ENCODE assay signal across 22 cellular contexts in the genomic region with DNA sequence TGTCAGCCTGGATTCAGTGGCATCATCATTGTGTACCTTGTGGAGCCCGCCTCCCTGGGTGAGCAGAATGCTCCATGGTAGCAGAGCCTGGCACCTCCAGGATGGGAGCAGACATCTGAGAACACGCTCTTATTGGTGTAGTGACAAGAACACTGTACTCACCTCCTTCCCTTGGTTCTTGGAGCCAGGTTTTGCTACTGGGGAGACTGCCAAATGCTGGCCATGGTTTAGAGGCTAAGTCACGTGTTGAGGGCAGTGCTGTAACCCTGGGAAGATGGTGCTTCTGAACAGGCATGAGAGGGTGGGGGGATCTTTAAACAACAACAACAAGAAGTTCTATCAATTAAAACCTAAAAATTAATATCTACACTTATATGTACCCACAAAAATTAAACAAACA. TPM values are rescaled to one million over a fixed set of nuclear protein-coding genes. Genes with fewer than 3 reads are reported as not detected.
DNase-seq lines count a peak whose midpoint lies in the region; ATAC-seq and TF ChIP-seq lines count a peak whose summit lies in the region.
"Had no signal": no experiment of that assay in that cellular context is flagged by ENCODE, and none has a peak within 500 bp of the region (broad histone marks: within the 10 kb centered on the region; RNA-seq: fewer than 3 reads in every experiment).

No MANE protein-coding gene starts in this region.

- H2AK9ac ChIP-seq in IMR-90 (replicated peaks; ENCODE audit: low read depth, low read length, poor library complexity), result no peak overlapping the region

- H3K27me3 ChIP-seq in IMR-90 (ENCODE audit: control insufficient read depth, insufficient read depth, low read length) (peaks cover 2% of the 10 kb centered on the region; the same call in 1 of the 2 replicates), left ventricle myocardium inferior (ENCODE audit: low read depth) (peaks cover 15% of the 10 kb centered on the region), prostate gland (replicated peaks; ENCODE audit: insufficient read depth) (no peaks in the 10 kb centered on the region)
- H3K27me3 ChIP-seq: BE2C had no signal

- no peak overlapping the region for H3K56ac ChIP-seq in IMR-90 (ENCODE audit: extremely low read depth, insufficient read depth, low read length)

- no peak overlapping the region for H2AK5ac ChIP-seq in IMR-90 (ENCODE audit: low read depth, low read length)

- no peaks in the 10 kb centered on the region for H3K4me1 ChIP-seq in IMR-90 (ENCODE audit: control insufficient read depth, insufficient read depth, low read length)
- peaks cover 8% of the 10 kb centered on the region for H3K4me1 ChIP-seq in left ventricle myocardium inferior
- no peaks in the 10 kb centered on the region for H3K4me1 ChIP-seq in prostate gland (replicated peaks)
- H3K4me1 ChIP-seq: A549, BE2C had no signal

- H2BK20ac ChIP-seq in IMR-90 (ENCODE audit: low read depth, low read length), result no peak overlapping the region

- no peaks in the 10 kb centered on the region for H3K9me3 Mint-ChIP-seq in MCF 10A (ENCODE audit: unreplicated experiment)
- H3K9me3 Mint-ChIP-seq: CD4-positive, CD25-positive, alpha-beta regulatory T cell had no signal

- no peak for DNase-seq in IMR-90
- DNase-seq in cerebellar cortex (ENCODE audit: low spot score), result peak; percentile 20
- DNase-seq in left ventricle myocardium inferior, result peak; percentile 40
- peak; percentile 78 for DNase-seq in prostate gland (ENCODE audit: low spot score)
- DNase-seq in MCF 10A (ENCODE audit: unreplicated experiment), result no peak
- no peak for DNase-seq in NCI-H2227 treated with DMSO at 0.1 percent for 48 hours (lab: John Stamatoyannopoulos, UW)
- DNase-seq: BE2C; CD4-positive, CD25-positive, alpha-beta regulatory T cell; COR-L47; DMS 273 treated with DMSO at 0.1 percent for 48 hours; DMS79 treated with DMSO at 0.1 percent for 48 hours; KG1; NCI-H1105 treated with DMSO at 0.1 percent for 48 hours; NCI-H2029 treated with DMSO at 0.1 percent for 48 hours; NCI-H524 treated with DMSO at 0.1 percent for 48 hours had no signal

- no peak overlapping the region for H3K4ac ChIP-seq in IMR-90 (ENCODE audit: low read depth, low read length)

- no peaks in the 10 kb centered on the region for H3K27me3 Mint-ChIP-seq in MCF 10A (ENCODE audit: insufficient read depth, unreplicated experiment)

- TF ChIP-seq CTCF in IMR-90 (conservative IDR thresholded peaks at IDR 0.05; ENCODE audit: low read depth, low read length), result no peak
- TF ChIP-seq CTCF in left ventricle myocardium inferior (IDR thresholded peaks at IDR 0.05; ENCODE audit: borderline replicate concordance), result no peak
- TF ChIP-seq CTCF in prostate gland (IDR thresholded peaks at IDR 0.05), result no peak
- TF ChIP-seq CTCF in MCF 10A (IDR thresholded peaks at IDR 0.05; ENCODE audit: unreplicated experiment), result no peak

- POLR2A ChIA-PET in IMR-90 (lab: Charles Lee; ENCODE audit: unreplicated experiment), result no interaction called here
- POLR2A ChIA-PET in MCF 10A (lab: Yijun Ruan, JAX), result interaction anchor here (0.6 kb wide), 1 partner anchor 17 kb away, joined by 3 read pairs; no protein-coding TSS in a partner anchor

- no peak for TF ChIP-seq RAD21 in IMR-90 (IDR thresholded peaks at IDR 0.05; ENCODE audit: low read length)

- no peak overlapping the region for H3K4me3 Mint-ChIP-seq in MCF 10A (ENCODE audit: unreplicated experiment)
- H3K4me3 Mint-ChIP-seq: CD4-positive, CD25-positive, alpha-beta regulatory T cell had no signal

- H3K27ac Mint-ChIP-seq in MCF 10A (ENCODE audit: low read depth, unreplicated experiment), result no peak overlapping the region
- H3K27ac Mint-ChIP-seq: CD4-positive, CD25-positive, alpha-beta regulatory T cell had no signal

- no peak overlapping the region for H3K9ac ChIP-seq in IMR-90 (ENCODE audit: low read depth, low read length)

- CTCF ChIA-PET in IMR-90 (lab: Yijun Ruan, JAX), result no interaction called here
- CTCF ChIA-PET in MCF 10A (lab: Yijun Ruan, JAX), result interaction anchor here (0.6 kb wide), 1 partner anchor 69 kb away, joined by 7 read pairs; no protein-coding TSS in a partner anchor

- dilution Hi-C loops in IMR-90 (cut with HindIII; ENCODE audit: low sequenced_read_pairs, unreplicated experiment), result no loop called here

- no peak overlapping the region for H2BK15ac ChIP-seq in IMR-90 (ENCODE audit: low read depth, low read length)

- no peaks in the 10 kb centered on the region for H3K9me1 ChIP-seq in IMR-90 (ENCODE audit: insufficient read depth, low read length)

- H3K9me3 ChIP-seq in IMR-90 (ENCODE audit: control insufficient read depth, insufficient read depth, low read length), result no peaks in the 10 kb centered on the region
- H3K9me3 ChIP-seq in left ventricle myocardium inferior (replicated peaks), result no peaks in the 10 kb centered on the region
- no peaks in the 10 kb centered on the region for H3K9me3 ChIP-seq in prostate gland
- H3K9me3 ChIP-seq: A549, BE2C had no signal

- BruUV-seq in IMR-90 (replicated peaks; lab: Mats Ljungman, UMichigan) (no TSS peak), MCF 10A (replicated peaks; lab: Mats Ljungman, UMichigan) (no TSS peak)

- intact Hi-C loops in IMR-90 (cut with micrococcal nuclease), result no loop called here
- intact Hi-C loops in left ventricle myocardium inferior (cut with micrococcal nuclease), result no loop called here
- intact Hi-C loops in prostate gland (cut with DNase I), result no loop called here
- intact Hi-C loops in MCF 10A (cut with micrococcal nuclease), result no loop called here

- no peak overlapping the region for H3K4me2 ChIP-seq in IMR-90 (ENCODE audit: low read depth, low read length)
- H3K4me2 ChIP-seq: A549 had no signal

- no peak overlapping the region for H3K27ac ChIP-seq in IMR-90 (ENCODE audit: insufficient read depth, low read length)
- H3K27ac ChIP-seq in left ventricle myocardium inferior (replicated peaks), result no peak overlapping the region
- no peak overlapping the region for H3K27ac ChIP-seq in prostate gland
- H3K27ac ChIP-seq: A549, HL-60 had no signal

- no CpG with 5 or more reads among the region's 3 CpGs for WGBS in IMR-90 (ENCODE audit: extremely low coverage in 2 of 2, insufficient read length in 1 of 2), 2 experiments
- WGBS in prostate gland, result 24% methylated on average over 3 of the region's 3 CpGs

- no peak overlapping the region for H3K18ac ChIP-seq in IMR-90 (ENCODE audit: low read depth, low read length)

- in situ Hi-C loops in IMR-90 (cut with MboI; ENCODE audit: low sequenced_read_pairs), result no loop called here

- no peak overlapping the region for H4K8ac ChIP-seq in IMR-90 (ENCODE audit: low read depth in 2 of 2, low read length in 2 of 2)

- H4K91ac ChIP-seq in IMR-90 (ENCODE audit: insufficient read depth, low read depth, low read length), result no peak overlapping the region

- no peak overlapping the region for H2BK5ac ChIP-seq in IMR-90 (ENCODE audit: low read depth, low read length, poor library complexity, severe bottlenecking)

- ATAC-seq in IMR-90 (ENCODE audit: low read depth), result no peak
- no peak for ATAC-seq in HG02571 (IDR thresholded peaks at IDR 0.05; ENCODE audit: unreplicated experiment)
- ATAC-seq: A549, GM12878 had no signal

- TF ChIP-seq POLR2A in IMR-90 (IDR thresholded peaks at IDR 0.05; ENCODE audit: low read depth, low read length) (no peak), prostate gland (IDR thresholded peaks at IDR 0.05) (no peak)

- no peak overlapping the region for H2BK120ac ChIP-seq in IMR-90 (ENCODE audit: low read depth, low read length)

- H3K4me3 ChIP-seq in IMR-90 (ENCODE audit: insufficient read depth, low read depth, low read length) (no peak overlapping the region), left ventricle myocardium inferior (no peak overlapping the region), prostate gland (no peak overlapping the region)
- H3K4me3 ChIP-seq: A549, GM12878 had no signal

- peak overlapping the region; percentile 37 for H2AFZ ChIP-seq in IMR-90 (replicated peaks; ENCODE audit: low read length, poor library complexity)

- H3K14ac ChIP-seq in IMR-90 (replicated peaks; ENCODE audit: low read depth, low read length), result no peak overlapping the region

- no peak overlapping the region for H4K5ac ChIP-seq in IMR-90 (ENCODE audit: low read depth, low read length)

- no peak overlapping the region for H3K23ac ChIP-seq in IMR-90 (ENCODE audit: low read depth, low read length)

- no peaks in the 10 kb centered on the region for H4K20me1 ChIP-seq in IMR-90 (ENCODE audit: insufficient read depth, low read length)

- no peaks in the 10 kb centered on the region for H3K36me3 ChIP-seq in IMR-90 (ENCODE audit: control insufficient read depth, insufficient read depth, low read length)
- H3K36me3 ChIP-seq in left ventricle myocardium inferior, result no peaks in the 10 kb centered on the region
- H3K36me3 ChIP-seq in prostate gland, result no peaks in the 10 kb centered on the region
- H3K36me3 ChIP-seq: BE2C had no signal

- H3K79me1 ChIP-seq in IMR-90 (ENCODE audit: low read depth in 1 of 2, low read length in 2 of 2), result no peaks in the 10 kb centered on the region

- H3K4me1 Mint-ChIP-seq in MCF 10A (ENCODE audit: insufficient read depth, unreplicated experiment), result no peaks in the 10 kb centered on the region
- H3K4me1 Mint-ChIP-seq: CD4-positive, CD25-positive, alpha-beta regulatory T cell had no signal

- H3K36me3 Mint-ChIP-seq in MCF 10A (ENCODE audit: insufficient read depth, unreplicated experiment), result no peaks in the 10 kb centered on the region
- H3K36me3 Mint-ChIP-seq: CD4-positive, CD25-positive, alpha-beta regulatory T cell had no signal

TF ChIP-seq in IMR-90, 13 proteins besides CTCF, POLR2A, EP300 and RAD21 (continues in another document):
- TF ChIP-seq, protein P1, sequence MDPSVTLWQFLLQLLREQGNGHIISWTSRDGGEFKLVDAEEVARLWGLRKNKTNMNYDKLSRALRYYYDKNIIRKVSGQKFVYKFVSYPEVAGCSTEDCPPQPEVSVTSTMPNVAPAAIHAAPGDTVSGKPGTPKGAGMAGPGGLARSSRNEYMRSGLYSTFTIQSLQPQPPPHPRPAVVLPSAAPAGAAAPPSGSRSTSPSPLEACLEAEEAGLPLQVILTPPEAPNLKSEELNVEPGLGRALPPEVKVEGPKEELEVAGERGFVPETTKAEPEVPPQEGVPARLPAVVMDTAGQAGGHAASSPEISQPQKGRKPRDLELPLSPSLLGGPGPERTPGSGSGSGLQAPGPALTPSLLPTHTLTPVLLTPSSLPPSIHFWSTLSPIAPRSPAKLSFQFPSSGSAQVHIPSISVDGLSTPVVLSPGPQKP (IDR thresholded peaks at IDR 0.05; ENCODE audit: borderline replicate concordance, low read depth, low read length), result no peak
- TF ChIP-seq RCOR1 (IDR thresholded peaks at IDR 0.05; ENCODE audit: insufficient replicate concordance, low read length) (no peak), RFX5 (IDR thresholded peaks at IDR 0.05; ENCODE audit: low read depth, low read length) (no peak), CEBPB (IDR thresholded peaks at IDR 0.05; ENCODE audit: low read depth, low read length) (no peak), MXI1 (IDR thresholded peaks at IDR 0.05; ENCODE audit: borderline replicate concordance, low read depth, low read length) (no peak)

RNA-seq across cellular contexts. Expression of a gene that starts 47.6 kb away (rescaled TPM):
- total RNA-seq in IMR-90 (2012; rRNA removed) (not detected in 2 replicates), left ventricle myocardium inferior (27.1 TPM), prostate gland (1 to 10 TPM in 1 of 2 donors, not detected in 1; 2.3 TPM), MCF 10A (2022) (0.05 and 0.12 TPM in 2 replicates)
- not detected in 2 replicates for polyA plus RNA-seq in IMR-90 (2012; rRNA removed)
- not detected in 2 replicates for polyA plus RNA-seq in IMR-90 (2012; cell fraction: cytosol; rRNA removed)
- polyA plus RNA-seq in IMR-90 (2012; cell fraction: nucleus; rRNA removed; ENCODE audit: low replicate concordance), result not detected in 2 replicates
- total RNA-seq: CD4-positive, CD25-positive, alpha-beta regulatory T cell; GM12878; H4; HT1080; OCI-LY7 had no signal
- polyA plus RNA-seq: A549; CD4-positive, CD25-positive, alpha-beta regulatory T cell; GM12878 had no signal

Comparison
In these comparisons a context has a peak if more than half of its experiments do, and no peak if none do; other contexts are left out.
1. DNase-seq: peak in cerebellar cortex (single experiment), left ventricle myocardium inferior (single experiment) and prostate gland (single experiment); none in IMR-90 (single experiment), MCF 10A (single experiment) and NCI-H2227 treated with DMSO at 0.1 percent for 48 hours (single experiment).